Comparison of ENCODE assay signal across 8 cellular contexts in the genomic region with DNA sequence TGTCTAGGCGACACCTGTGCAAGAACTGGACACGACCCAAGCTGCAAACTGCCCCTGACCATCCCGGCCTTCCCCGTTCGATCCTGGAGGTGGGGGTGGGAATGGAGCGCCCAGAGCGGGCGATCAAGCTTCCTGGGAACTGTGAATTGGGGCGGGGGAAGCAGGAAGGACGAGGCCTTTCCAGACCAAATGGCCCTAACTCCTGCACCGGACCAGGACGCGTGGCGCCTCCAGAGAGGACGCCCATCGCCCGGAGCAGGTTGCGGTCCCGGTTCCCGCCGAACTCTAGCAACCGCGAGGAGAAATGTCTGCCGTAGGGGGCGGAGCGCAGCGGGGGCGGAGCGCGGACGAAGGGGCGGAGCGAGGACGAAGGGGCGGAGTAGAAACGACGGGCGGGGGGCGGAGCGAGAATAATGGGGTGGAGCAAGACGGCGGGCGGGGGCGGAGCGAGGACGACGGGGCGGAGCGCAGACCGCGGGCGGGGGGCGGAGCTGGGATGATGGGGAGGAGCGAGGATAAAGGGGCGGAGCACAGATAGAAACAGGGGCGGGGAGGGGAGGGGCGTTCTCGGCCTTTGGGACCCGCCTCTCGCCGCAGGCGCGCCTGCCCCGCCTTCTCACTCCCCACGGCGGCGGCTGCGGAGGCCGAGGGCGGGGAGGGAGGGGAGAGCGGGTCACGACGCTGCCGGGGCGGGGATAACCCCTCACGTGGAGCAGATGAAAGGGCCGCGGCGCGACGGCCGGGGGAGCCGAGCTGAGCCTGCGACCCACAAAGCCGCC. TPM values are rescaled to one million over a fixed set of nuclear protein-coding genes. Genes with fewer than 3 reads are reported as not detected.
DNase-seq lines count a peak whose midpoint lies in the region; ATAC-seq, FAIRE-seq and TF ChIP-seq lines count a peak whose summit lies in the region.

A gene (plus strand): TSS at position 695 of the 779 bp plus-strand sequence. CDS start 195 bp downstream, outside the sequence.

- TF ChIP-seq POLR2A in GM12891 (IDR thresholded peaks at IDR 0.05; ENCODE audit: low read depth, low read length), result no peak

- FAIRE-seq in GM12891 (lab: Jason Lieb, UNC), result peak; percentile 76

- DNase-seq in GM12891 (ENCODE audit: insufficient read length, low spot score) (peak; percentile 79), NCI-H524 treated with DMSO at 0.1 percent for 48 hours (lab: John Stamatoyannopoulos, UW) (peak; percentile 34), coronary artery (ENCODE audit: low spot score) (peak; percentile 94), left colon (peak; percentile 91 to 94), NK-92 (lab: John Stamatoyannopoulos, UW; ENCODE audit: unreplicated experiment) (no peak)
- DNase-seq in activated CD4-positive, alpha-beta T cell treated with anti-CD3 and anti-CD28 coated beads, Interleukin-2, amount 50 U/mL, for 1 hour, result peak; percentile 91
- peak; percentile 85 to 90 for DNase-seq in stimulated activated CD4-positive, alpha-beta T cell treated with anti-CD3 and anti-CD28 coated beads, Interleukin-15, amount 100 ng/mL, for 48 hours (ENCODE audit: low read depth in 2 of 2)

- intact Hi-C loops in left colon (cut with DNase I, micrococcal nuclease), result no loop called here

- no peak for TF ChIP-seq CTCF in coronary artery (IDR thresholded peaks at IDR 0.05)

- H3K4me3 ChIP-seq in coronary artery, result peak within 1 kb of the TSS; percentile 76

- peak within 1 kb of the TSS; percentile 57 to 90 for H3K27ac ChIP-seq in coronary artery

- peak; percentile 60 for ATAC-seq in HG03342 (IDR thresholded peaks at IDR 0.05; ENCODE audit: unreplicated experiment)
- ATAC-seq in left colon, result peak; percentile 89

TF ChIP-seq in GM12891, 5 proteins besides CTCF, POLR2A, EP300 and RAD21:
- TF ChIP-seq TAF1 (IDR thresholded peaks at IDR 0.05; ENCODE audit: low read depth, low read length), result no peak
- no peak for TF ChIP-seq PAX5 (IDR thresholded peaks at IDR 0.05; ENCODE audit: insufficient read depth, low read length, severe bottlenecking)
- no peak for TF ChIP-seq POU2F2 (IDR thresholded peaks at IDR 0.05; ENCODE audit: low read depth, low read length)
- no peak for TF ChIP-seq SPI1 (IDR thresholded peaks at IDR 0.05; ENCODE audit: low read depth, low read length)
- no peak for TF ChIP-seq POLR2AphosphoS5 (IDR thresholded peaks at IDR 0.05; ENCODE audit: low read depth, low read length)

RNA-seq across cellular contexts. Expression of the gene that starts here (rescaled TPM):
- polyA plus RNA-seq in GM12891 (2012; ENCODE audit: low read depth, missing spikeins), result 0.03 TPM
- 1 to 10 TPM; 6.2 to 7.0 TPM for total RNA-seq in left colon
